Comparison of ENCODE assay signal across 9 cellular contexts in the genomic region with DNA sequence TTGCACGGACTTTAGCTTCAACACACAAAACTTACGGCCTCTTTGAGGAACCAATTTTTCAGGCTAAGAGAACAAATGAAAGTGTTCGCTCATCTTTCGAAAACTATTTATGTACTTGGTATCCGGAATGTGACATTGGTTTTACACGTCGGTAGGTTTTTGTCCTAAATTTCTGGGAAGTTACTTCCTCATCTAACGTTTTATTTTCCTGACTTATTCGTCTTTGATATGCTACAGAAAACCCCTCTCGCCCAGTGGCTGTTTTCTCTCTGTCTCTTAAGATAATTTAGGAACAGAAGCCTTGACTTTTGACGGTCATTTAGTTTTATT. TPM values are rescaled to one million over a fixed set of nuclear protein-coding genes. Genes with fewer than 3 reads are reported as not detected.
DNase-seq lines count a peak whose midpoint lies in the region; ATAC-seq and TF ChIP-seq lines count a peak whose summit lies in the region.
"Had no signal": no experiment of that assay in that cellular context is flagged by ENCODE, and none has a peak within 500 bp of the region (broad histone marks: within the 10 kb centered on the region; RNA-seq: fewer than 3 reads in every experiment).

No MANE protein-coding gene starts in this region.

- no peak overlapping the region for H3K56ac ChIP-seq in mesendoderm (ENCODE audit: low read length)

- no peak overlapping the region for H2AK5ac ChIP-seq in mesendoderm (ENCODE audit: low read length)

- no peak overlapping the region for H3K9ac ChIP-seq in mesendoderm (ENCODE audit: low read length)

- no peak overlapping the region for H3K4ac ChIP-seq in mesendoderm (ENCODE audit: low read depth, low read length)

- WGBS in suprapubic skin = 25% methylated on average over 11 of the region's 11 CpGs
- no CpG with 5 or more reads among the region's 11 CpGs for WGBS in mesendoderm (ENCODE audit: extremely low coverage, insufficient coverage, low lambda C conversion rate)

- no peak overlapping the region for H3K27ac Mint-ChIP-seq in activated T-cell treated with anti-CD3 and anti-CD28 coated beads, Interleukin-2, amount 50 U/mL, for 24 hours

- no peak overlapping the region for H2BK120ac ChIP-seq in mesendoderm (ENCODE audit: low read depth, low read length)

- H3K36me3 ChIP-seq in lower lobe of right lung = no peaks in the 10 kb centered on the region
- no peaks in the 10 kb centered on the region for H3K36me3 ChIP-seq in suprapubic skin
- no peaks in the 10 kb centered on the region for H3K36me3 ChIP-seq in mesendoderm (ENCODE audit: control insufficient read depth, insufficient read depth, low read length)

- H3K27me3 ChIP-seq in lower lobe of right lung (ENCODE audit: low read depth) = peaks cover 78% of the 10 kb centered on the region
- H3K27me3 ChIP-seq in suprapubic skin = peaks cover 73% of the 10 kb centered on the region
- H3K27me3 ChIP-seq in mesendoderm (ENCODE audit: insufficient read depth, low read length, poor library complexity) = peaks cover 15% of the 10 kb centered on the region

- H3K9me3 ChIP-seq in lower lobe of right lung (no peaks in the 10 kb centered on the region), suprapubic skin (no peaks in the 10 kb centered on the region)

- H3K4me3 ChIP-seq in astrocyte of the spinal cord (ENCODE audit: low read depth, low read length) (peak overlapping the region; percentile 61), lower lobe of right lung (peak overlapping the region; percentile 40), suprapubic skin (peak overlapping the region; percentile 50), mesendoderm (ENCODE audit: low read length) (no peak overlapping the region)

- no peak for DNase-seq in activated T-cell treated with anti-CD3 and anti-CD28 coated beads, Interleukin-2, amount 50 U/mL, for 24 hours
- no peak for DNase-seq in activated T-cell treated with anti-CD3 and anti-CD28 coated beads, Interleukin-2, amount 50 U/mL, for 1 hour
- DNase-seq in astrocyte of the spinal cord (ENCODE audit: low read depth, low spot score) = peak; percentile 29
- DNase-seq in lower lobe of right lung = no peak
- DNase-seq in suprapubic skin (ENCODE audit: low spot score in 2 of 2) = no peak
- DNase-seq in nucleus accumbens (lab: John Stamatoyannopoulos, UW) = no peak
- DNase-seq in mesendoderm = no peak
- DNase-seq in activated gamma-delta T cell (lab: John Stamatoyannopoulos, UW) = no peak

- no peak for TF ChIP-seq POLR2A in suprapubic skin (IDR thresholded peaks at IDR 0.05)

- H3K18ac ChIP-seq in mesendoderm (ENCODE audit: low read length) = no peak overlapping the region

- ATAC-seq in lower lobe of right lung = no peak

- H2BK15ac ChIP-seq in mesendoderm (replicated peaks; ENCODE audit: low read depth) = no peak overlapping the region

- no peak overlapping the region for H3K27ac ChIP-seq in lower lobe of right lung
- H3K27ac ChIP-seq in suprapubic skin = peak overlapping the region; percentile 57
- no peak overlapping the region for H3K27ac ChIP-seq in mesendoderm (ENCODE audit: low read depth, low read length)

- peak overlapping the region; percentile 15 for H3K4me3 Mint-ChIP-seq in activated T-cell treated with anti-CD3 and anti-CD28 coated beads, Interleukin-2, amount 50 U/mL, for 24 hours

- in situ Hi-C loops in astrocyte of the spinal cord (cut with HindIII; ENCODE audit: low sequenced_read_pairs) = no loop called here

- no peak overlapping the region for H3K23ac ChIP-seq in mesendoderm (ENCODE audit: low read length)

- no peaks in the 10 kb centered on the region for H3K36me3 Mint-ChIP-seq in activated T-cell treated with anti-CD3 and anti-CD28 coated beads, Interleukin-2, amount 50 U/mL, for 24 hours (ENCODE audit: low read depth)

- H3K27me3 Mint-ChIP-seq in activated T-cell treated with anti-CD3 and anti-CD28 coated beads, Interleukin-2, amount 50 U/mL, for 24 hours = peaks cover 86% of the 10 kb centered on the region

- no peak overlapping the region for H4K5ac ChIP-seq in mesendoderm (ENCODE audit: low read length)

- no peaks in the 10 kb centered on the region for H3K9me3 Mint-ChIP-seq in activated T-cell treated with anti-CD3 and anti-CD28 coated beads, Interleukin-2, amount 50 U/mL, for 24 hours

- no peaks in the 10 kb centered on the region for H3K79me1 ChIP-seq in mesendoderm (ENCODE audit: low read length)

- H3K79me2 ChIP-seq in mesendoderm (ENCODE audit: control insufficient read depth, insufficient read depth, low read length) = no peaks in the 10 kb centered on the region

- intact Hi-C loops in lower lobe of right lung (cut with DNase I) = no loop called here

- H4K8ac ChIP-seq in mesendoderm (ENCODE audit: low read depth, low read length) = no peak overlapping the region

- peaks cover 22% of the 10 kb centered on the region for H3K4me1 Mint-ChIP-seq in activated T-cell treated with anti-CD3 and anti-CD28 coated beads, Interleukin-2, amount 50 U/mL, for 24 hours (ENCODE audit: low read depth)

- no peak overlapping the region for H3K4me2 ChIP-seq in mesendoderm (ENCODE audit: low read length)

- no peak for TF ChIP-seq CTCF in astrocyte of the spinal cord (IDR thresholded peaks at IDR 0.05; ENCODE audit: low read depth, low read length)
- TF ChIP-seq CTCF in lower lobe of right lung (IDR thresholded peaks at IDR 0.05) = no peak
- no peak for TF ChIP-seq CTCF in suprapubic skin (IDR thresholded peaks at IDR 0.05)

- peaks cover 30% of the 10 kb centered on the region for H3K4me1 ChIP-seq in lower lobe of right lung
- H3K4me1 ChIP-seq in suprapubic skin = peaks cover 29% of the 10 kb centered on the region
- H3K4me1 ChIP-seq in mesendoderm (ENCODE audit: control insufficient read depth, low read depth, low read length) = peaks cover 2% of the 10 kb centered on the region

- no peak for TF ChIP-seq EP300 in suprapubic skin (IDR thresholded peaks at IDR 0.05)

- H2BK5ac ChIP-seq in mesendoderm (ENCODE audit: low read length) = no peak overlapping the region

RNA-seq across cellular contexts. Expression of a gene that starts 0.9 kb away (rescaled TPM):
- total RNA-seq in lower lobe of right lung (3.1 TPM), suprapubic skin (1 to 10 TPM in 3 of 4 donors, under 1 TPM in 1; 0.85 to 3.6 (median 1.6) TPM)
- 9.5 TPM for polyA plus RNA-seq in mesendoderm (2013, experiment 1 of 2)
- 9.4 TPM for polyA plus RNA-seq in mesendoderm (2013, experiment 2 of 2)
- total RNA-seq: activated CD8-positive, alpha-beta memory T cell treated with anti-CD3 and anti-CD28 coated beads for 36 hours had no signal
